Comparison of ENCODE assay signal across 16 cellular contexts in genomic region chr12:52632656-52633055, GRCh38. TPM values are rescaled to one million over a fixed set of nuclear protein-coding genes. Genes with fewer than 3 reads are reported as not detected.
"Had no signal": no experiment of that assay in that cellular context is flagged by ENCODE, and none has a peak within 500 bp of the region (broad histone marks: within the 10 kb centered on the region; RNA-seq: fewer than 3 reads in every experiment).

No MANE protein-coding gene starts in this region.

- H3K4me3 Mint-ChIP-seq: activated T-helper 17 cell treated with anti-CD3 and anti-CD28 coated beads, Interleukin-2, amount 50 U/mL, for 72 hours; stimulated activated naive B cell treated with anti-CD40 and anti-IgM and Interleukin-4, amounts not matched to agents 10 μg/mL and 1 μg/mL and 100 μg/mL, for 72 hours had no signal

- H3K36me3 Mint-ChIP-seq: stimulated activated naive B cell treated with anti-CD40 and anti-IgM and Interleukin-4, amounts not matched to agents 10 μg/mL and 1 μg/mL and 100 μg/mL, for 72 hours had no signal

- H3K9me3 Mint-ChIP-seq: activated T-helper 17 cell treated with anti-CD3 and anti-CD28 coated beads, Interleukin-2, amount 50 U/mL, for 72 hours; stimulated activated naive B cell treated with anti-CD40 and anti-IgM and Interleukin-4, amounts not matched to agents 10 μg/mL and 1 μg/mL and 100 μg/mL, for 72 hours had no signal

- ATAC-seq: activated T-helper 17 cell treated with anti-CD3 and anti-CD28 coated beads, Interleukin-2, amount 50 U/mL, for 72 hours; stimulated activated naive B cell treated with anti-CD40 and anti-IgM and Interleukin-4, amounts not matched to agents 10 μg/mL and 1 μg/mL and 100 μg/mL, for 72 hours had no signal

- H3K27ac Mint-ChIP-seq: activated T-helper 17 cell treated with anti-CD3 and anti-CD28 coated beads, Interleukin-2, amount 50 U/mL, for 72 hours; stimulated activated naive B cell treated with anti-CD40 and anti-IgM and Interleukin-4, amounts not matched to agents 10 μg/mL and 1 μg/mL and 100 μg/mL, for 72 hours had no signal

- H3K4me1 Mint-ChIP-seq: stimulated activated naive B cell treated with anti-CD40 and anti-IgM and Interleukin-4, amounts not matched to agents 10 μg/mL and 1 μg/mL and 100 μg/mL, for 72 hours had no signal

- DNase-seq: activated CD4-positive, alpha-beta T cell treated with anti-CD3 and anti-CD28 coated beads, Interleukin-2, amount 50 U/mL, for 1 hour; activated CD4-positive, CD25-positive, alpha-beta regulatory T cell; activated naive CD4-positive, alpha-beta T cell treated with Interleukin-2 at 50 U/mL for 16 hours; adrenal gland; cortex of kidney; effector CD4-positive, alpha-beta T cell; kidney; stimulated activated CD4-positive, alpha-beta T cell treated with anti-CD3 and anti-CD28 coated beads, Interleukin-2, amount 100 ng/mL, for 48 hours; stimulated activated naive B cell treated with anti-CD40 and anti-IgM and Interleukin-4, amounts not matched to agents 10 μg/mL and 1 μg/mL and 100 μg/mL, for 72 hours; SW 1271 had no signal

RNA-seq across cellular contexts. Expression of gene KRT73, which starts 14.3 kb away (rescaled TPM):
- total RNA-seq: activated T-helper 17 cell treated with anti-CD3 and anti-CD28 coated beads, Interleukin-2, amount 50 U/mL, for 72 hours; cardiac muscle cell; esophagus muscularis mucosa; hepatocyte; kidney; renal cortical epithelial cell; SJSA1 had no signal
- polyA plus RNA-seq: cardiac muscle cell, hepatocyte had no signal

RNA-seq across cellular contexts. Expression of gene KRT2, which starts 19.4 kb away (rescaled TPM):
- total RNA-seq: activated T-helper 17 cell treated with anti-CD3 and anti-CD28 coated beads, Interleukin-2, amount 50 U/mL, for 72 hours; adrenal gland; cardiac muscle cell; esophagus muscularis mucosa; hepatocyte; kidney; renal cortical epithelial cell; SJSA1 had no signal
- polyA plus RNA-seq: cardiac muscle cell, hepatocyte had no signal

RNA-seq across cellular contexts. Expression of gene KRT72, which starts 31.4 kb away (rescaled TPM):
- total RNA-seq: activated T-helper 17 cell treated with anti-CD3 and anti-CD28 coated beads, Interleukin-2, amount 50 U/mL, for 72 hours; cardiac muscle cell; esophagus muscularis mucosa; hepatocyte; kidney; renal cortical epithelial cell; SJSA1 had no signal
- polyA plus RNA-seq: cardiac muscle cell, hepatocyte had no signal

RNA-seq across cellular contexts. Expression of gene KRT1, which starts 47.6 kb away (rescaled TPM):
- total RNA-seq: activated T-helper 17 cell treated with anti-CD3 and anti-CD28 coated beads, Interleukin-2, amount 50 U/mL, for 72 hours; cardiac muscle cell; esophagus muscularis mucosa; kidney; renal cortical epithelial cell had no signal
- polyA plus RNA-seq: adrenal gland, cardiac muscle cell, hepatocyte had no signal

RNA-seq across cellular contexts. Expression of gene KRT74, which starts 59.0 kb away (rescaled TPM):
- total RNA-seq: activated T-helper 17 cell treated with anti-CD3 and anti-CD28 coated beads, Interleukin-2, amount 50 U/mL, for 72 hours; adrenal gland; cardiac muscle cell; esophagus muscularis mucosa; hepatocyte; kidney; renal cortical epithelial cell; SJSA1 had no signal
- polyA plus RNA-seq: adrenal gland, cardiac muscle cell, hepatocyte had no signal
